ENCODE assay signal across 8 cellular contexts in genomic region chr19:8615813-8616596, GRCh38. TPM values are rescaled to one million over a fixed set of nuclear protein-coding genes. Genes with fewer than 3 reads are reported as not detected.
DNase-seq lines count a peak whose midpoint lies in the region; ATAC-seq, FAIRE-seq and TF ChIP-seq lines count a peak whose summit lies in the region.

No MANE protein-coding gene starts in this region.

- no peak overlapping the region for H3K4me3 Mint-ChIP-seq in stimulated activated effector memory CD8-positive, alpha-beta T cell treated with anti-CD3 and anti-CD28 coated beads, Interleukin-12 subunit alpha, Interleukin-12 subunit beta, amount 100 ng/mL, for 72 hours

- no peaks in the 10 kb centered on the region for H3K36me3 ChIP-seq in liver (ENCODE audit: control insufficient read depth in 4 of 4, insufficient read depth in 3 of 4, low read depth in 1 of 4, low read length in 3 of 4)

- H3K27ac ChIP-seq in VCaP = no peak overlapping the region
- H3K27ac ChIP-seq in liver (ENCODE audit: low read depth in 1 of 2, low read length in 2 of 2) = no peak overlapping the region

- no peaks in the 10 kb centered on the region for H3K9me3 ChIP-seq in liver (ENCODE audit: control insufficient read depth in 4 of 4, low read length in 3 of 4)

- no peak overlapping the region for H3K4me3 ChIP-seq in liver (ENCODE audit: low read depth in 1 of 3, low read length in 3 of 3)

- no peak overlapping the region for H3K27ac Mint-ChIP-seq in stimulated activated effector memory CD8-positive, alpha-beta T cell treated with anti-CD3 and anti-CD28 coated beads, Interleukin-12 subunit alpha, Interleukin-12 subunit beta, amount 100 ng/mL, for 72 hours

- no peak overlapping the region for H3K9ac ChIP-seq in liver (ENCODE audit: low read depth in 1 of 2, low read length in 2 of 2)

- ATAC-seq in stimulated activated effector memory CD8-positive, alpha-beta T cell treated with anti-CD3 and anti-CD28 coated beads, Interleukin-12 subunit alpha, Interleukin-12 subunit beta, amount 100 ng/mL, for 72 hours = no peak
- no peak for ATAC-seq in GM19455 (IDR thresholded peaks at IDR 0.05; ENCODE audit: unreplicated experiment)

- WGBS in liver = 19% methylated on average over 23 of the region's 23 CpGs

- TF ChIP-seq CTCF in D721Med (IDR thresholded peaks at IDR 0.05; ENCODE audit: insufficient read depth, missing control alignments) = peak; percentile 96
- TF ChIP-seq CTCF in VCaP (conservative IDR thresholded peaks at IDR 0.05) = peak; percentile 79
- TF ChIP-seq CTCF in liver (IDR thresholded peaks at IDR 0.05; ENCODE audit: low read depth, low read length, missing input control) = peak; percentile 99

- H3K9me3 Mint-ChIP-seq in stimulated activated effector memory CD8-positive, alpha-beta T cell treated with anti-CD3 and anti-CD28 coated beads, Interleukin-12 subunit alpha, Interleukin-12 subunit beta, amount 100 ng/mL, for 72 hours = no peaks in the 10 kb centered on the region

- H3K4me1 Mint-ChIP-seq in stimulated activated effector memory CD8-positive, alpha-beta T cell treated with anti-CD3 and anti-CD28 coated beads, Interleukin-12 subunit alpha, Interleukin-12 subunit beta, amount 100 ng/mL, for 72 hours = peaks cover 21% of the 10 kb centered on the region

- TF ChIP-seq RAD21 in liver (IDR thresholded peaks at IDR 0.05) = peak; percentile 83 to 92

- FAIRE-seq in D721Med (lab: Jason Lieb, UNC) = no peak

- no peaks in the 10 kb centered on the region for H3K27me3 ChIP-seq in liver (ENCODE audit: control insufficient read depth in 4 of 4, insufficient read depth in 4 of 4, low read length in 3 of 4)

- DNase-seq in D721Med (ENCODE audit: insufficient read length, low spot score) = peak; percentile 46
- peak; percentile 70 to 78 for DNase-seq in Kasumi-1 (lab: John Stamatoyannopoulos, UW)
- peak; percentile 43 for DNase-seq in central memory CD4-positive, alpha-beta T cell
- DNase-seq in stimulated activated effector memory CD8-positive, alpha-beta T cell treated with anti-CD3 and anti-CD28 coated beads, Interleukin-12 subunit alpha, Interleukin-12 subunit beta, amount 100 ng/mL, for 72 hours (ENCODE audit: low spot score in 2 of 2) = peak; percentile 52 to 79
- no peak for DNase-seq in 8988T

- peaks cover 0 to 7% (median 2%) of the 10 kb centered on the region in 4 donors for H3K4me1 ChIP-seq in liver (ENCODE audit: control insufficient read depth in 4 of 4, insufficient read depth in 4 of 4, low read length in 3 of 4)

- H3K36me3 Mint-ChIP-seq in stimulated activated effector memory CD8-positive, alpha-beta T cell treated with anti-CD3 and anti-CD28 coated beads, Interleukin-12 subunit alpha, Interleukin-12 subunit beta, amount 100 ng/mL, for 72 hours = no peaks in the 10 kb centered on the region

TF ChIP-seq in liver, 16 proteins besides CTCF, POLR2A, EP300 and RAD21:
- TF ChIP-seq HNF4A (conservative IDR thresholded peaks at IDR 0.05) = peak in 1 of 2 donors; percentile 7
- TF ChIP-seq FOXA2 (IDR thresholded peaks at IDR 0.05) = no peak
- peak in 1 of 2 donors; percentile 45 for TF ChIP-seq RXRA (IDR thresholded peaks at IDR 0.05)

RNA-seq across cellular contexts. Expression of gene ADAMTS10, which starts 5.5 kb away (rescaled TPM):
- 10 to 100 TPM in 1 of 2 donors, 1 to 10 TPM in 1; 4.7 to 10.1 TPM for total RNA-seq in liver
- polyA plus RNA-seq in liver = 1 to 10 TPM; 1.2 to 2.6 TPM

RNA-seq across cellular contexts. Expression of gene NFILZ, which starts 14.4 kb away (rescaled TPM):
- total RNA-seq in liver = not detected
- polyA plus RNA-seq in liver = not detected

RNA-seq across cellular contexts. Expression of gene MYO1F, which starts 38.8 kb away (rescaled TPM):
- 10 to 100 TPM; 17.9 to 20.4 TPM for total RNA-seq in liver
- polyA plus RNA-seq in liver = 1 to 10 TPM; 6.1 to 6.2 TPM
